In the genomic region with DNA sequence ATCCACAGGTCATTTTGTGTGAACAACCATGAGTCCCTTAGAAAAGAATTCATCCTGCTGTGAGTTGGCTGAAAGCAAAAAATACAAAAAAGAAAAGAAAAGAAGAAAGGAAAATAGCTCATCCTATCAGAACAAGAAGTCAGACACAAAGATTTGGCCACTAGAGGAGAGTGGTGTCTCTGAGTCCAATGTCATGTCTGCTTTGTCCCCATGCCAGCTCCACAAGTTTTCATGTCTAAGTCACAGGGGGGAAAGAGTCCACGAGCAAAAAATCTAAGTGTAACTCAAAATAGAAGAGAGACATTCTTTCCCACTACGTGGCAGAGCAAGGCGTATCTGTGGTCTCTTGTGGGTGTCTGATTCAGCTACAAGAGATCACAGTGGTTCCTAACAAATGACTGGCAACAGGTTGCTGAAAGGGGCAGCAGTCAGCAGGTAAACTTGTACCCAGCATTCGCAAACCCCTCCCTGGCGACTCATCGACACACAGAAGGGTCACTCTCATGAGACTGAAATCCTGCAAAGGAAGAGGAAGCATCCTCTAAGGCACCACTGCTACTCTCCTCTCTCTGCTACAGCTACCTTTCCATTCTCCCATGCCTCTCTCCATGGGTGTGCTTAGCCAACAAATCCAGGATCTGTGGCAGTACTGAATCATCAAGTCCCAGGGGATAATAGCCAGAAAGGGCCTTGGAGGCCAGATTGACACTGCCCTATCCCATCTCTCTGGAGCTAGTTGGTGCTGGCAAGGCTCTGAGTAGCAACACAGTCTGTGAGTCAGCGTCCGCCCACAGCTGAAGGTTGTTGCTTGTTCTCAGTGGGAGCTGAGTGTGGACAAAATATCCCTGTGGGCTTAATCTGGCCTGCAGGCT, we compare ENCODE assay signal across 8 cellular contexts.
DNase-seq lines count a peak whose midpoint lies in the region; ATAC-seq and TF ChIP-seq lines count a peak whose summit lies in the region.

No MANE protein-coding gene starts in this region.

- peak; percentile 53 for TF ChIP-seq CTCF in AG10803 (conservative IDR thresholded peaks at IDR 0.05; ENCODE audit: low read length)

- H3K27ac ChIP-seq in skin epidermis, result peak overlapping the region in 20 of 21 experiments; percentile 13 to 88 (median 68)

- H3K4me3 ChIP-seq in AG10803 (ENCODE audit: low read length), result peak overlapping the region; percentile 1
- no peak overlapping the region for H3K4me3 ChIP-seq in skin epidermis

- ATAC-seq in GM21723 (IDR thresholded peaks at IDR 0.05; ENCODE audit: unreplicated experiment), result peak; percentile 31

- DNase-seq in AG10803 (ENCODE audit: low read depth), result peak; percentile 93
- DNase-seq in NCI-H446 treated with DMSO at 0.1 percent for 48 hours (lab: John Stamatoyannopoulos, UW), result peak; percentile 73
- peak; percentile 79 to 82 for DNase-seq in activated T-cell treated with anti-CD3 and anti-CD28 coated beads, Interleukin-2, amount 50 U/mL, for 48 hours
- peak; percentile 19 for DNase-seq in foreskin melanocyte
- no peak for DNase-seq in NCI-H748 treated with DMSO at 0.1 percent for 48 hours (lab: John Stamatoyannopoulos, UW)
- DNase-seq in NCI-H2107 (lab: John Stamatoyannopoulos, UW), result no peak

Comparison
In these comparisons a context has a peak if more than half of its experiments do, and no peak if none do; other contexts are left out.
1. DNase-seq: peak in AG10803 (single experiment), NCI-H446 treated with DMSO at 0.1 percent for 48 hours (single experiment), activated T-cell treated with anti-CD3 and anti-CD28 coated beads, Interleukin-2, amount 50 U/mL, for 48 hours (2 of 2) and foreskin melanocyte (single experiment); none in NCI-H748 treated with DMSO at 0.1 percent for 48 hours (single experiment) and NCI-H2107 (single experiment).